Comparison of ENCODE assay signal across 14 cellular contexts in the genomic region with DNA sequence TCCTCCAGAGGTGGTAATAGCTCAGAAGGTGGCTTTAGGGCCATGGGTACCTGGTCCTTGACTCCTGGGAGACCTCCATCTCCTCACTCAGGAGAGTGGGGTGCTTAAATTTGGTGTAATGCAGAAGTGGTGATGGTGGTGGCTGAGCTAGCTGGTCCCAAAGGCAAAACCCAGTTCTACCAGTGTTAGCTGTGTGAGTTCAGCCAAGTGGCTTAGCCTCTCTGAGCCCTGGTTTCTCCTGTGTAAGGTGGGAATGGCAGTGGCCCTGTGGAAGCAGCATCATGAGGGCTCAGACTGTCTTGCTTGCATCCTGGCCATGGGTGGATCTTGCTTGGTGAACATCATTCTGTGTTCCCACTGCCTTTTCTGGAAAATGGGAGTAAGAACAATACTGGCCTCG. TPM values are rescaled to one million over a fixed set of nuclear protein-coding genes. Genes with fewer than 3 reads are reported as not detected.
DNase-seq lines count a peak whose midpoint lies in the region; ATAC-seq, FAIRE-seq and TF ChIP-seq lines count a peak whose summit lies in the region.
"Had no signal": no experiment of that assay in that cellular context is flagged by ENCODE, and none has a peak within 500 bp of the region (broad histone marks: within the 10 kb centered on the region; RNA-seq: fewer than 3 reads in every experiment).

No MANE protein-coding gene starts in this region.

- TF ChIP-seq POLR2A in gastrocnemius medialis (IDR thresholded peaks at IDR 0.05) (no peak), GM12892 (IDR thresholded peaks at IDR 0.05; ENCODE audit: low read depth, low read length) (no peak)

- no peaks in the 10 kb centered on the region for H3K9me3 ChIP-seq in BLaER1
- no peaks in the 10 kb centered on the region for H3K9me3 ChIP-seq in fibroblast of lung (ENCODE audit: control insufficient read depth, insufficient read depth, low read depth, low read length)
- H3K9me3 ChIP-seq in gastrocnemius medialis = no peaks in the 10 kb centered on the region

- intact Hi-C loops in gastrocnemius medialis (cut with DNase I; ENCODE audit: low total_unique reads) = no loop called here

- in situ Hi-C loops in gastrocnemius medialis (cut with MboI; ENCODE audit: low sequenced_read_pairs in 4 of 4) = no loop called here

- H3K79me2 ChIP-seq in fibroblast of lung (ENCODE audit: control insufficient read depth, insufficient read depth, low read length) = no peaks in the 10 kb centered on the region

- H3K4me1 ChIP-seq in BLaER1 (peaks cover 100% of the 10 kb centered on the region), fibroblast of lung (ENCODE audit: control insufficient read depth, extremely low read depth, insufficient read depth, low read length) (peaks cover 33% of the 10 kb centered on the region), gastrocnemius medialis (peaks cover 57 to 82% of the 10 kb centered on the region in 2 donors)

- H3K4me3 Mint-ChIP-seq in activated CD8-positive, alpha-beta T cell treated with anti-CD3 and anti-CD28 coated beads, Interleukin-2, amount 10 ng/mL, durations not matched to agents 7 days and 5 days = no peak overlapping the region
- H3K4me3 Mint-ChIP-seq: activated CD4-positive, alpha-beta memory T cell treated with anti-CD3 and anti-CD28 coated beads for 36 hours; neural crest cell had no signal

- TF ChIP-seq CTCF in VCaP (conservative IDR thresholded peaks at IDR 0.05) = no peak
- TF ChIP-seq CTCF in fibroblast of lung (conservative IDR thresholded peaks at IDR 0.05 in 1 of 2, IDR thresholded peaks at IDR 0.05 in 1 of 2; ENCODE audit: low read depth in 1 of 2, low read length in 2 of 2) = no peak
- no peak for TF ChIP-seq CTCF in gastrocnemius medialis (IDR thresholded peaks at IDR 0.05 in 4 of 5, conservative IDR thresholded peaks at IDR 0.05 in 1 of 5)

- CTCF ChIA-PET in activated CD8-positive, alpha-beta T cell treated with anti-CD3 and anti-CD28 coated beads, Interleukin-2, amount 10 ng/mL, durations not matched to agents 7 days and 5 days (lab: Charles Lee) = interaction anchor here (0.9 to 1.8 kb wide), 2 partner anchors 42 to 82 kb away, joined by 4 to 5 read pairs; no protein-coding TSS in a partner anchor

- no peak overlapping the region for H2AFZ ChIP-seq in fibroblast of lung (ENCODE audit: low read length)

- DNase-seq in fibroblast of lung (ENCODE audit: low read depth in 2 of 2) = no peak
- DNase-seq in gastrocnemius medialis = no peak
- DNase-seq in activated CD8-positive, alpha-beta T cell treated with anti-CD3 and anti-CD28 coated beads, Interleukin-2, amount 10 ng/mL, durations not matched to agents 7 days and 5 days = no peak
- DNase-seq in midbrain (lab: John Stamatoyannopoulos, UW) = no peak
- no peak for DNase-seq in NCI-H1694 treated with DMSO at 0.1 percent for 48 hours (lab: John Stamatoyannopoulos, UW)
- no peak for DNase-seq in GM12892 (ENCODE audit: insufficient read length)
- DNase-seq: activated CD4-positive, alpha-beta memory T cell treated with anti-CD3 and anti-CD28 coated beads for 36 hours; activated gamma-delta T cell treated with Interleukin-2 at 50 U/mL for 16 hours; DND-41; stimulated activated CD4-positive, alpha-beta T cell treated with anti-CD3 and anti-CD28 coated beads, Interleukin-15, amount 100 ng/mL, for 24 hours had no signal

- peaks cover 54% of the 10 kb centered on the region for H4K20me1 ChIP-seq in BLaER1
- no peaks in the 10 kb centered on the region for H4K20me1 ChIP-seq in fibroblast of lung (ENCODE audit: control insufficient read depth, extremely low read depth, insufficient read depth, low read length)

- H3K9ac ChIP-seq in BLaER1 (peak overlapping the region; percentile 19; the same call in 1 of the 2 replicates), fibroblast of lung (ENCODE audit: insufficient read depth, low read length) (no peak overlapping the region)

- no peaks in the 10 kb centered on the region; the same call in 1 of the 2 replicates for H3K27me3 ChIP-seq in BLaER1
- no peaks in the 10 kb centered on the region for H3K27me3 ChIP-seq in fibroblast of lung (ENCODE audit: control insufficient read depth, insufficient read depth, low read length)
- no peaks in the 10 kb centered on the region for H3K27me3 ChIP-seq in gastrocnemius medialis

- no peak for FAIRE-seq in GM12892 (lab: Jason Lieb, UNC)
- FAIRE-seq: GM19239 had no signal

- ATAC-seq in gastrocnemius medialis = no peak
- no peak for ATAC-seq in activated CD8-positive, alpha-beta T cell treated with anti-CD3 and anti-CD28 coated beads, Interleukin-2, amount 10 ng/mL, durations not matched to agents 7 days and 5 days

- H3K27me3 Mint-ChIP-seq in activated CD8-positive, alpha-beta T cell treated with anti-CD3 and anti-CD28 coated beads, Interleukin-2, amount 10 ng/mL, durations not matched to agents 7 days and 5 days (ENCODE audit: low read depth) = no peaks in the 10 kb centered on the region
- H3K27me3 Mint-ChIP-seq: activated CD4-positive, alpha-beta memory T cell treated with anti-CD3 and anti-CD28 coated beads for 36 hours had no signal

- no peak overlapping the region for H3K27ac Mint-ChIP-seq in activated CD8-positive, alpha-beta T cell treated with anti-CD3 and anti-CD28 coated beads, Interleukin-2, amount 10 ng/mL, durations not matched to agents 7 days and 5 days
- H3K27ac Mint-ChIP-seq: activated CD4-positive, alpha-beta memory T cell treated with anti-CD3 and anti-CD28 coated beads for 36 hours had no signal

- H3K36me3 ChIP-seq in BLaER1 (peaks cover 64% of the 10 kb centered on the region), fibroblast of lung (ENCODE audit: control insufficient read depth, insufficient read depth, low read length) (no peaks in the 10 kb centered on the region), gastrocnemius medialis (no peaks in the 10 kb centered on the region)

- no peaks in the 10 kb centered on the region for H3K36me3 Mint-ChIP-seq in activated CD8-positive, alpha-beta T cell treated with anti-CD3 and anti-CD28 coated beads, Interleukin-2, amount 10 ng/mL, durations not matched to agents 7 days and 5 days (ENCODE audit: low read depth)
- H3K36me3 Mint-ChIP-seq: activated CD4-positive, alpha-beta memory T cell treated with anti-CD3 and anti-CD28 coated beads for 36 hours had no signal

- H3K9me3 Mint-ChIP-seq in activated CD8-positive, alpha-beta T cell treated with anti-CD3 and anti-CD28 coated beads, Interleukin-2, amount 10 ng/mL, durations not matched to agents 7 days and 5 days (ENCODE audit: insufficient read depth) = no peaks in the 10 kb centered on the region
- H3K9me3 Mint-ChIP-seq: activated CD4-positive, alpha-beta memory T cell treated with anti-CD3 and anti-CD28 coated beads for 36 hours; neural crest cell had no signal

- H3K4me2 ChIP-seq in BLaER1 (peak overlapping the region; percentile 96), fibroblast of lung (ENCODE audit: extremely low read depth, insufficient read depth, low read length) (peak overlapping the region; percentile 39)

- POLR2A ChIA-PET in activated CD8-positive, alpha-beta T cell treated with anti-CD3 and anti-CD28 coated beads, Interleukin-2, amount 10 ng/mL, durations not matched to agents 7 days and 5 days (lab: Charles Lee) = no interaction called here

- no peaks in the 10 kb centered on the region for H3K4me1 Mint-ChIP-seq in activated CD8-positive, alpha-beta T cell treated with anti-CD3 and anti-CD28 coated beads, Interleukin-2, amount 10 ng/mL, durations not matched to agents 7 days and 5 days (ENCODE audit: low read depth)

- H3K4me3 ChIP-seq in BLaER1 (no peak overlapping the region), fibroblast of lung (replicated peaks in 1 of 4; ENCODE audit: control extremely low read depth in 1 of 4, insufficient read depth in 1 of 4, low read depth in 3 of 4, low read length in 4 of 4) (peak overlapping the region in 1 of 4 experiments; percentile 7), gastrocnemius medialis (no peak overlapping the region)

- H3K27ac ChIP-seq in BLaER1 = peak overlapping the region; percentile 86
- H3K27ac ChIP-seq in VCaP = peak overlapping the region; percentile 75
- peak overlapping the region; percentile 29 for H3K27ac ChIP-seq in fibroblast of lung (ENCODE audit: insufficient read depth, low read length)
- H3K27ac ChIP-seq in gastrocnemius medialis = peak overlapping the region; percentile 75 to 82 (median 78)

RNA-seq across cellular contexts. Expression of a gene that starts 9.4 kb away (rescaled TPM):
- 9.7 and 10.3 TPM in 2 replicates for total RNA-seq in fibroblast of lung
- 5.1 and 21.2 TPM in 2 replicates for polyA plus RNA-seq in fibroblast of lung
- polyA plus RNA-seq in fibroblast of lung (2012) = 8.0 and 18.9 TPM in 2 replicates
- 27.0 and 48.6 TPM in 2 replicates for polyA minus RNA-seq in fibroblast of lung (ENCODE audit: low replicate concordance)
- 10 to 100 TPM in 1 of 4 donors, 1 to 10 TPM in 3; 5.2 to 40.1 (median 7.5) TPM for total RNA-seq in gastrocnemius medialis
- total RNA-seq in activated CD8-positive, alpha-beta T cell treated with anti-CD3 and anti-CD28 coated beads, Interleukin-2, amount 10 ng/mL, durations not matched to agents 7 days and 5 days = not detected
- 0.42 TPM for polyA plus RNA-seq in GM12892 (2012; ENCODE audit: missing spikeins)

RNA-seq across cellular contexts. Expression of a gene that starts 26.9 kb away (rescaled TPM):
- total RNA-seq in fibroblast of lung (not detected in 2 replicates), gastrocnemius medialis (not detected)
- polyA plus RNA-seq in fibroblast of lung = not detected in 2 replicates
- polyA plus RNA-seq in fibroblast of lung (2012) = not detected in 2 replicates
- not detected in 2 replicates for polyA minus RNA-seq in fibroblast of lung (ENCODE audit: low replicate concordance)
- not detected for total RNA-seq in activated CD8-positive, alpha-beta T cell treated with anti-CD3 and anti-CD28 coated beads, Interleukin-2, amount 10 ng/mL, durations not matched to agents 7 days and 5 days
- not detected for polyA plus RNA-seq in GM12892 (2012; ENCODE audit: missing spikeins)
- total RNA-seq: activated CD4-positive, alpha-beta memory T cell treated with anti-CD3 and anti-CD28 coated beads for 36 hours; neural crest cell had no signal

RNA-seq across cellular contexts. Expression of a gene that starts 40.6 kb away (rescaled TPM):
- total RNA-seq in fibroblast of lung (not detected in 2 replicates), gastrocnemius medialis (1 to 10 TPM; 1.9 to 8.9 (median 5.0) TPM)
- 0.02 TPM in 1 of 2 replicates, not detected in the other for polyA plus RNA-seq in fibroblast of lung
- not detected in 2 replicates for polyA plus RNA-seq in fibroblast of lung (2012)
- polyA minus RNA-seq in fibroblast of lung (ENCODE audit: low replicate concordance) = not detected in 2 replicates
- not detected for total RNA-seq in activated CD8-positive, alpha-beta T cell treated with anti-CD3 and anti-CD28 coated beads, Interleukin-2, amount 10 ng/mL, durations not matched to agents 7 days and 5 days
- polyA plus RNA-seq in GM12892 (2012; ENCODE audit: missing spikeins) = not detected
- total RNA-seq: activated CD4-positive, alpha-beta memory T cell treated with anti-CD3 and anti-CD28 coated beads for 36 hours had no signal

Comparison
In these comparisons a context has a peak if more than half of its experiments do, and no peak if none do; other contexts are left out.
1. H3K27ac ChIP-seq: peak in every context shown above with its lines; median percentile 86 in BLaER1; 78 in gastrocnemius medialis; 75 in VCaP; 29 in fibroblast of lung.